Comparison of ENCODE assay signal across 12 cellular contexts in the genomic region with DNA sequence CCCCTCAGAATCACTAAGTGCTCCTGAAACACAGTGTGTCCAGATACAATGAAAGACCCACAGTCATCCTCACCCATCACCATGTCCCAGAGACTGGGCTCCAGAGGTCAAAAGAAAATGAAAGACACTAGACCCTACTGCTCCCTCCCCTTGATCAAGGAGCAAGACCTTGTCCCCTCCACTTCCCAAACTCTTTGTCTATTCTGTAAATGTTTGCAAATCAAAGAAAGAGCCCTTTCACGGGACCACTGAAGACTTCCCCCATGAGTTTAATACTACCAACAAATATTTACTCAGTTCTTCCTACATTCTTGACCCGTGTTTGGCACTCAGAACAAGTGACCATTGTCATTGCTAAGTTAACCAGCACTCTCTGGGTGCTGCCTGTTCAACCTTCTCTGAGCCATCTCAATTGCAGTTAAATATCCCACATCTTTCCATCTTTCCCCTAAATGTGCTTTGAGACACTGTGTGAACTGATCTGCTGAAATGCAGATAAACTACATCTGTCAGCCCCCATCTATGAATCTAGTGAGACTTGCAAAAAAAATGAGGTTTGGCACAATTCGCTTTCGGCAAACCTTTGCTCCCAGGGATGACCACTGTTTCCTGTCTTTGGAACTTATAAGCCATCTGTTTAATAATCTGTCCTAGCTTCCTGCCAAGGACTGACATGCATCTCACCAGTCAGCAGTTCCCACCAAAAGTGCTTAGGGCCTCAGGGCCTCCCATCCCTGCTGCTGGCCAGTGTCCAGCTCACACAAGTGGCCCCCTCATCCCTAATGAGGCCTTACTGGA.
DNase-seq lines count a peak whose midpoint lies in the region; ATAC-seq, FAIRE-seq and TF ChIP-seq lines count a peak whose summit lies in the region.
"Had no signal": no experiment of that assay in that cellular context is flagged by ENCODE, and none has a peak within 500 bp of the region (broad histone marks: within the 10 kb centered on the region; RNA-seq: fewer than 3 reads in every experiment).

No MANE protein-coding gene starts in this region.

- TF ChIP-seq CTCF in AG10803 (conservative IDR thresholded peaks at IDR 0.05; ENCODE audit: low read length) (no peak), HepG2 (CRISPR knock-in tag; IDR thresholded peaks at IDR 0.05) (no peak)

- POLR2A ChIA-PET in HepG2 (lab: Yijun Ruan, JAX) = interaction anchor here (0.7 to 2.6 kb wide), 12 partner anchors 9 to 221 kb away, joined by 3 to 18 read pairs (median 4); partner anchors contain the start of gene NFU1

- H3K27ac ChIP-seq in HepG2 (ENCODE audit: extremely low read length, insufficient read depth, low read length) = peak overlapping the region; percentile 87
- H3K27ac ChIP-seq: upper lobe of right lung had no signal

- peak; percentile 92 for ATAC-seq in HepG2
- ATAC-seq: stimulated activated memory B cell treated with anti-CD40 and anti-IgM and Interleukin-4, amounts not matched to agents 10 μg/mL and 1 μg/mL and 100 μg/mL, for 72 hours; upper lobe of right lung had no signal

- TF ChIP-seq EP300 in HepG2 (IDR thresholded peaks at IDR 0.05; ENCODE audit: low read depth in 2 of 2, low read length in 2 of 2) (peak in 1 of 2 experiments; percentile 99; a peak in 3 of 4 replicates), HepG2 (CRISPR knock-in tag; IDR thresholded peaks at IDR 0.05; ENCODE audit: borderline replicate concordance) (peak; percentile 96)

- in situ Hi-C loops in HepG2 (cut with HindIII; ENCODE audit: extremely low pct_ligation_motif_present, low pct_unique_long_range_greater_than_20kb) = no loop called here

- peak; percentile 22 to 55; a peak in 3 of 4 replicates for TF ChIP-seq POLR2A in HepG2 (IDR thresholded peaks at IDR 0.05; ENCODE audit: insufficient read depth in 1 of 2, low read depth in 2 of 2, low read length in 2 of 2)

- H3K27me3 ChIP-seq in HepG2 (ENCODE audit: control insufficient read depth in 1 of 2, insufficient read depth in 2 of 2, low read length in 2 of 2) = no peaks in the 10 kb centered on the region
- H3K27me3 ChIP-seq: upper lobe of right lung had no signal

- no peaks in the 10 kb centered on the region for H3K9me3 ChIP-seq in HepG2 (ENCODE audit: low read length)
- H3K9me3 ChIP-seq: upper lobe of right lung had no signal

- no peak overlapping the region for H2AFZ ChIP-seq in HepG2 (ENCODE audit: low read length)

- TSS peak; percentile 67 for BruUV-seq in HepG2 (replicated peaks; lab: Mats Ljungman, UMichigan)

- H4K20me1 ChIP-seq in HepG2 (ENCODE audit: insufficient read depth, low read length) = no peaks in the 10 kb centered on the region

- H3K4me2 ChIP-seq in HepG2 (ENCODE audit: low read depth, low read length) = peak overlapping the region; percentile 61

- intact Hi-C loops in HepG2 (cut with micrococcal nuclease; ENCODE audit: unreplicated experiment) = loop anchor here (1.0 to 2.0 kb wide), 5 partner anchors 16 to 64 kb away; no protein-coding TSS in a partner anchor

- H3K4me3 ChIP-seq in AG10803 (ENCODE audit: low read length) = no peak overlapping the region
- H3K4me3 ChIP-seq in HepG2 (replicated peaks in 1 of 3; ENCODE audit: insufficient read depth in 1 of 3, low read depth in 2 of 3, low read length in 3 of 3) = peak overlapping the region in 2 of 3 experiments; percentile 8 to 17; a peak in 1 of 6 replicates
- H3K4me3 ChIP-seq: upper lobe of right lung had no signal

- no peaks in the 10 kb centered on the region; a peak in 1 of 5 replicates for H3K36me3 ChIP-seq in HepG2 (replicated peaks in 1 of 2; ENCODE audit: control insufficient read depth in 1 of 2, insufficient read depth in 2 of 2, low read length in 2 of 2)
- H3K36me3 ChIP-seq: upper lobe of right lung had no signal

- no peaks in the 10 kb centered on the region for H3K79me2 ChIP-seq in HepG2 (ENCODE audit: insufficient read depth, low read length)

- H3K4me1 ChIP-seq in HepG2 (ENCODE audit: insufficient read depth, low read length) = peaks cover 83% of the 10 kb centered on the region
- H3K4me1 ChIP-seq: upper lobe of right lung had no signal

- CTCF ChIA-PET in HepG2 (lab: Yijun Ruan, JAX; ENCODE audit: low intra/inter-chr PET ratio, low total read pairs) = no interaction called here

- peak overlapping the region; percentile 62 for H3K9ac ChIP-seq in HepG2 (ENCODE audit: insufficient read depth, low read depth, low read length)

- 0% methylated on average over 4 of the region's 4 CpGs for WGBS in HepG2 (ENCODE audit: low lambda C conversion rate)

- 0 out of 2 replicates have a peak, but pooled peaks have one; percentile 16 for TF ChIP-seq RAD21 in HepG2 (CRISPR knock-in tag; IDR thresholded peaks at IDR 0.05)

- FAIRE-seq in HepG2 (lab: Jason Lieb, UNC) = peak; percentile 92
- FAIRE-seq: GM12891 had no signal

- DNase-seq in AG10803 (ENCODE audit: low read depth) (peak; percentile 74), M059J (ENCODE audit: low read depth) (peak; percentile 88), cerebellum (ENCODE audit: low spot score) (peak; percentile 2), HepG2 (ENCODE audit: low spot score) (peak; percentile 100), AG08395 (ENCODE audit: low spot score) (no peak), AG08396 (ENCODE audit: low spot score) (no peak), GOT3 (lab: John Stamatoyannopoulos, UW) (no peak)
- no peak for DNase-seq in activated CD4-positive, alpha-beta T cell treated with anti-CD3 and anti-CD28 coated beads, Interleukin-2, amount 50 U/mL, for 48 hours
- DNase-seq: stimulated activated CD4-positive, alpha-beta T cell treated with anti-CD3 and anti-CD28 coated beads, Interleukin-4, amount 100 ng/mL, for 24 hours; upper lobe of right lung had no signal

TF ChIP-seq in HepG2, 621 proteins besides CTCF, POLR2A, EP300 and RAD21 (continues in another document):
- TF ChIP-seq ZNF776 (CRISPR knock-in tag; IDR thresholded peaks at IDR 0.05) (no peak), RELA (CRISPR knock-in tag; IDR thresholded peaks at IDR 0.05) (no peak), ASH2L (IDR thresholded peaks at IDR 0.05; ENCODE audit: insufficient read length, low read depth, low read length) (peak; percentile 97), HDAC2 (CRISPR knock-in tag; IDR thresholded peaks at IDR 0.05) (peak; percentile 91), TARDBP (CRISPR knock-in tag; IDR thresholded peaks at IDR 0.05) (peak; percentile 53), HNF4G (IDR thresholded peaks at IDR 0.05; ENCODE audit: borderline replicate concordance, low read depth, low read length) (peak; percentile 87), HNF4G (CRISPR knock-in tag; IDR thresholded peaks at IDR 0.05; ENCODE audit: borderline replicate concordance, low read depth) (peak; percentile 67; the same call in 1 of the 2 replicates), CSRNP2 (CRISPR knock-in tag; conservative IDR thresholded peaks at IDR 0.05; ENCODE audit: low read depth) (no peak)
- TF ChIP-seq, protein P1, sequence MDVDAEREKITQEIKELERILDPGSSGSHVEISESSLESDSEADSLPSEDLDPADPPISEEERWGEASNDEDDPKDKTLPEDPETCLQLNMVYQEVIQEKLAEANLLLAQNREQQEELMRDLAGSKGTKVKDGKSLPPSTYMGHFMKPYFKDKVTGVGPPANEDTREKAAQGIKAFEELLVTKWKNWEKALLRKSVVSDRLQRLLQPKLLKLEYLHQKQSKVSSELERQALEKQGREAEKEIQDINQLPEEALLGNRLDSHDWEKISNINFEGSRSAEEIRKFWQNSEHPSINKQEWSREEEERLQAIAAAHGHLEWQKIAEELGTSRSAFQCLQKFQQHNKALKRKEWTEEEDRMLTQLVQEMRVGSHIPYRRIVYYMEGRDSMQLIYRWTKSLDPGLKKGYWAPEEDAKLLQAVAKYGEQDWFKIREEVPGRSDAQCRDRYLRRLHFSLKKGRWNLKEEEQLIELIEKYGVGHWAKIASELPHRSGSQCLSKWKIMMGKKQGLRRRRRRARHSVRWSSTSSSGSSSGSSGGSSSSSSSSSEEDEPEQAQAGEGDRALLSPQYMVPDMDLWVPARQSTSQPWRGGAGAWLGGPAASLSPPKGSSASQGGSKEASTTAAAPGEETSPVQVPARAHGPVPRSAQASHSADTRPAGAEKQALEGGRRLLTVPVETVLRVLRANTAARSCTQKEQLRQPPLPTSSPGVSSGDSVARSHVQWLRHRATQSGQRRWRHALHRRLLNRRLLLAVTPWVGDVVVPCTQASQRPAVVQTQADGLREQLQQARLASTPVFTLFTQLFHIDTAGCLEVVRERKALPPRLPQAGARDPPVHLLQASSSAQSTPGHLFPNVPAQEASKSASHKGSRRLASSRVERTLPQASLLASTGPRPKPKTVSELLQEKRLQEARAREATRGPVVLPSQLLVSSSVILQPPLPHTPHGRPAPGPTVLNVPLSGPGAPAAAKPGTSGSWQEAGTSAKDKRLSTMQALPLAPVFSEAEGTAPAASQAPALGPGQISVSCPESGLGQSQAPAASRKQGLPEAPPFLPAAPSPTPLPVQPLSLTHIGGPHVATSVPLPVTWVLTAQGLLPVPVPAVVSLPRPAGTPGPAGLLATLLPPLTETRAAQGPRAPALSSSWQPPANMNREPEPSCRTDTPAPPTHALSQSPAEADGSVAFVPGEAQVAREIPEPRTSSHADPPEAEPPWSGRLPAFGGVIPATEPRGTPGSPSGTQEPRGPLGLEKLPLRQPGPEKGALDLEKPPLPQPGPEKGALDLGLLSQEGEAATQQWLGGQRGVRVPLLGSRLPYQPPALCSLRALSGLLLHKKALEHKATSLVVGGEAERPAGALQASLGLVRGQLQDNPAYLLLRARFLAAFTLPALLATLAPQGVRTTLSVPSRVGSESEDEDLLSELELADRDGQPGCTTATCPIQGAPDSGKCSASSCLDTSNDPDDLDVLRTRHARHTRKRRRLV (CRISPR knock-in tag; IDR thresholded peaks at IDR 0.05) = no peak

Comparison
In these comparisons a context has a peak if more than half of its experiments do, and no peak if none do; other contexts are left out.
1. DNase-seq: peak in AG10803 (single experiment), M059J (single experiment), cerebellum (single experiment) and HepG2 (single experiment); none in activated CD4-positive, alpha-beta T cell treated with anti-CD3 and anti-CD28 coated beads, Interleukin-2, amount 50 U/mL, for 48 hours (0 of 2), AG08395 (single experiment), AG08396 (single experiment) and GOT3 (single experiment).